8 cellular contexts compared by ENCODE assay signal in genomic region chr10:124701435-124701834, GRCh38. TPM values are rescaled to one million over a fixed set of nuclear protein-coding genes. Genes with fewer than 3 reads are reported as not detected.
DNase-seq lines count a peak whose midpoint lies in the region; ATAC-seq and TF ChIP-seq lines count a peak whose summit lies in the region.

No MANE protein-coding gene starts in this region.

- peaks cover 19 to 76% of the 10 kb centered on the region in 2 donors for H3K36me3 ChIP-seq in duodenal mucosa (ENCODE audit: control insufficient read depth in 1 of 2, insufficient read depth in 2 of 2, low read length in 2 of 2)
- H3K36me3 ChIP-seq in thoracic aorta, result no peaks in the 10 kb centered on the region

- TF ChIP-seq CTCF in thoracic aorta (IDR thresholded peaks at IDR 0.05), result no peak

- no peak for DNase-seq in T-helper 1 cell
- DNase-seq in mesenteric fat pad (ENCODE audit: low spot score), result peak; percentile 94
- DNase-seq in thoracic aorta (ENCODE audit: low spot score), result peak; percentile 37
- DNase-seq in NOMO-1 treated with dmso at 0.1 percent for 144 hours (lab: John Stamatoyannopoulos, UW; ENCODE audit: unreplicated experiment), result no peak
- no peak for DNase-seq in RKO (ENCODE audit: low spot score)

- H3K27ac Mint-ChIP-seq in T-helper 1 cell treated with Interleukin-12 subunit alpha and Interleukin-12 subunit beta and Interleukin-4 antibody, amounts not matched to agents 30 μg/mL and 1 μg/mL, for 36 hours, result peak overlapping the region; percentile 89

- no peaks in the 10 kb centered on the region for H3K9me3 Mint-ChIP-seq in T-helper 1 cell treated with Interleukin-12 subunit alpha and Interleukin-12 subunit beta and Interleukin-4 antibody, amounts not matched to agents 30 μg/mL and 1 μg/mL, for 36 hours

- H3K36me3 Mint-ChIP-seq in T-helper 1 cell treated with Interleukin-12 subunit alpha and Interleukin-12 subunit beta and Interleukin-4 antibody, amounts not matched to agents 30 μg/mL and 1 μg/mL, for 36 hours (ENCODE audit: low read depth), result peaks cover 54% of the 10 kb centered on the region

- peaks cover 88% of the 10 kb centered on the region for H3K4me1 Mint-ChIP-seq in T-helper 1 cell treated with Interleukin-12 subunit alpha and Interleukin-12 subunit beta and Interleukin-4 antibody, amounts not matched to agents 30 μg/mL and 1 μg/mL, for 36 hours (ENCODE audit: low read depth)

- H3K4me1 ChIP-seq in duodenal mucosa (ENCODE audit: control insufficient read depth in 1 of 2, insufficient read depth in 2 of 2, low read length in 2 of 2), result peaks cover 78 to 94% of the 10 kb centered on the region in 2 donors
- peaks cover 35 to 66% of the 10 kb centered on the region in 2 donors for H3K4me1 ChIP-seq in thoracic aorta (ENCODE audit: control insufficient read depth in 1 of 2, low read depth in 2 of 2)

- H3K27me3 Mint-ChIP-seq in T-helper 1 cell treated with Interleukin-12 subunit alpha and Interleukin-12 subunit beta and Interleukin-4 antibody, amounts not matched to agents 30 μg/mL and 1 μg/mL, for 36 hours (ENCODE audit: low read depth), result no peaks in the 10 kb centered on the region

- H3K27ac ChIP-seq in duodenal mucosa (ENCODE audit: low read depth, low read length) (peak overlapping the region; percentile 74), thoracic aorta (peak overlapping the region; percentile 40 to 64)

- no peak overlapping the region for H3K4me3 ChIP-seq in duodenal mucosa (ENCODE audit: low read depth in 1 of 2, low read length in 2 of 2)
- H3K4me3 ChIP-seq in thoracic aorta, result no peak overlapping the region

- ATAC-seq in thoracic aorta (ENCODE audit: insufficient number of reproducible peaks, low FRiP score, low read depth) (peak; percentile 43), GM18517 (IDR thresholded peaks at IDR 0.05; ENCODE audit: unreplicated experiment) (no peak)

- H3K9ac ChIP-seq in duodenal mucosa (ENCODE audit: low read depth in 1 of 2, low read length in 2 of 2), result peak overlapping the region in 1 of 2 donors; percentile 17

- H3K4me3 Mint-ChIP-seq in T-helper 1 cell treated with Interleukin-12 subunit alpha and Interleukin-12 subunit beta and Interleukin-4 antibody, amounts not matched to agents 30 μg/mL and 1 μg/mL, for 36 hours, result no peak overlapping the region

- H3K27me3 ChIP-seq in duodenal mucosa (ENCODE audit: control insufficient read depth in 1 of 2, insufficient read depth in 2 of 2, low read length in 2 of 2) (no peaks in the 10 kb centered on the region), thoracic aorta (replicated peaks; ENCODE audit: insufficient read depth) (no peaks in the 10 kb centered on the region)

- no peaks in the 10 kb centered on the region for H3K9me3 ChIP-seq in duodenal mucosa (ENCODE audit: control insufficient read depth in 1 of 2, low read length in 2 of 2)
- no peaks in the 10 kb centered on the region for H3K9me3 ChIP-seq in thoracic aorta

RNA-seq across cellular contexts. Expression of gene FAM53B, which starts 42.7 kb away (rescaled TPM):
- 35.0 TPM for total RNA-seq in mesenteric fat pad
- total RNA-seq in thoracic aorta, result 10 to 100 TPM; 26.6 to 49.5 TPM

Comparison
In these comparisons a context has a peak if more than half of its experiments do, and no peak if none do; other contexts are left out.
1. DNase-seq: peak in mesenteric fat pad (single experiment) and thoracic aorta (single experiment); none in T-helper 1 cell (0 of 5), NOMO-1 treated with dmso at 0.1 percent for 144 hours (single experiment) and RKO (single experiment).